In genomic region chr1:18819986-18820790, GRCh38 we compare ENCODE assay signal across 21 cellular contexts. TPM values are rescaled to one million over a fixed set of nuclear protein-coding genes. Genes with fewer than 3 reads are reported as not detected.
DNase-seq lines count a peak whose midpoint lies in the region; ATAC-seq, FAIRE-seq and TF ChIP-seq lines count a peak whose summit lies in the region.
"Had no signal": no experiment of that assay in that cellular context is flagged by ENCODE, and none has a peak within 500 bp of the region (broad histone marks: within the 10 kb centered on the region; RNA-seq: fewer than 3 reads in every experiment).

No MANE protein-coding gene starts in this region.

- DNase-seq in AG10803 (ENCODE audit: low read depth) = peak; percentile 35
- DNase-seq in Daoy (ENCODE audit: low read depth) = peak; percentile 15
- no peak for DNase-seq in glutamatergic neuron
- DNase-seq in NOMO-1 treated with dmso at 0.1 percent for 144 hours (lab: John Stamatoyannopoulos, UW; ENCODE audit: unreplicated experiment) = no peak
- no peak for DNase-seq in RCC 7860 (ENCODE audit: low spot score)

- peak overlapping the region; percentile 48 for H3K4me3 Mint-ChIP-seq in glutamatergic neuron (ENCODE audit: unreplicated experiment)
- H3K4me3 Mint-ChIP-seq: activated naive CD4-positive, alpha-beta T cell treated with anti-CD3 and anti-CD28 coated beads for 36 hours; activated T-helper 1 cell treated with anti-CD3 and anti-CD28 coated beads, Interleukin-12 subunit alpha, Interleukin-12 subunit beta, Interleukin-2, Interleukin-4 antibody, amounts not matched to agents 30 ng/mL and 10 ng/mL and 1 ng/mL, durations not matched to agents 14 hours and 24 hours and 36 hours; natural killer cell treated with Interleukin-12 subunit alpha and Interleukin-12 subunit beta and Interleukin-15 and Interleukin-18, amount 100 ng/mL, for 72 hours; T-cell had no signal

- peaks cover 11% of the 10 kb centered on the region for H3K4me1 Mint-ChIP-seq in glutamatergic neuron (ENCODE audit: low read depth, unreplicated experiment)

- no peak for ATAC-seq in GM21717 (IDR thresholded peaks at IDR 0.05; ENCODE audit: unreplicated experiment)

- H3K9me3 Mint-ChIP-seq in glutamatergic neuron (ENCODE audit: unreplicated experiment) = peaks cover 10% of the 10 kb centered on the region
- H3K9me3 Mint-ChIP-seq: activated naive CD4-positive, alpha-beta T cell treated with anti-CD3 and anti-CD28 coated beads for 36 hours; activated T-helper 1 cell treated with anti-CD3 and anti-CD28 coated beads, Interleukin-12 subunit alpha, Interleukin-12 subunit beta, Interleukin-2, Interleukin-4 antibody, amounts not matched to agents 30 ng/mL and 10 ng/mL and 1 ng/mL, durations not matched to agents 14 hours and 24 hours and 36 hours; T-cell had no signal

- no peak for FAIRE-seq in RCC 7860 (lab: Jason Lieb, UNC)
- FAIRE-seq: colon had no signal

- no peaks in the 10 kb centered on the region for H3K36me3 Mint-ChIP-seq in glutamatergic neuron (ENCODE audit: unreplicated experiment)
- H3K36me3 Mint-ChIP-seq: natural killer cell treated with Interleukin-12 subunit alpha and Interleukin-12 subunit beta and Interleukin-15 and Interleukin-18, amount 100 ng/mL, for 72 hours; T-cell had no signal

- TF ChIP-seq CTCF in AG10803 (conservative IDR thresholded peaks at IDR 0.05; ENCODE audit: low read length) (no peak), VCaP (conservative IDR thresholded peaks at IDR 0.05) (no peak), glutamatergic neuron (IDR thresholded peaks at IDR 0.05; ENCODE audit: partially characterized antibody, unreplicated experiment) (no peak)

- no peak overlapping the region for H3K27ac Mint-ChIP-seq in glutamatergic neuron (ENCODE audit: unreplicated experiment)
- H3K27ac Mint-ChIP-seq: activated naive CD4-positive, alpha-beta T cell treated with anti-CD3 and anti-CD28 coated beads for 36 hours; activated T-helper 1 cell treated with anti-CD3 and anti-CD28 coated beads, Interleukin-12 subunit alpha, Interleukin-12 subunit beta, Interleukin-2, Interleukin-4 antibody, amounts not matched to agents 30 ng/mL and 10 ng/mL and 1 ng/mL, durations not matched to agents 14 hours and 24 hours and 36 hours; natural killer cell treated with Interleukin-12 subunit alpha and Interleukin-12 subunit beta and Interleukin-15 and Interleukin-18, amount 100 ng/mL, for 72 hours; T-cell had no signal

- H3K4me3 ChIP-seq in AG10803 (ENCODE audit: low read length) = no peak overlapping the region
- H3K4me3 ChIP-seq: ovary, SJSA1, smooth muscle cell, suprapubic skin, upper lobe of left lung had no signal

- H3K27me3 Mint-ChIP-seq in glutamatergic neuron (ENCODE audit: unreplicated experiment) = peaks cover 8% of the 10 kb centered on the region

- peak overlapping the region; percentile 18; the same call in 1 of the 2 replicates for H3K27ac ChIP-seq in VCaP
- H3K27ac ChIP-seq: ovary, SJSA1, suprapubic skin, upper lobe of left lung had no signal

RNA-seq across cellular contexts. Expression of gene TAS1R2, which starts 39.3 kb away (rescaled TPM):
- total RNA-seq in Daoy (2014; rRNA removed; shearing (Covaris generic)) = not detected in 2 replicates
- not detected for total RNA-seq in glutamatergic neuron (ENCODE audit: unreplicated experiment)
- total RNA-seq: activated naive CD4-positive, alpha-beta T cell treated with anti-CD3 and anti-CD28 coated beads for 36 hours; activated T-helper 1 cell treated with anti-CD3 and anti-CD28 coated beads, Interleukin-12 subunit alpha, Interleukin-12 subunit beta, Interleukin-2, Interleukin-4 antibody, amounts not matched to agents 30 ng/mL and 10 ng/mL and 1 ng/mL, durations not matched to agents 14 hours and 24 hours and 36 hours; left colon; lung microvascular endothelial cell; mucosa of gallbladder; natural killer cell treated with Interleukin-12 subunit alpha and Interleukin-12 subunit beta and Interleukin-15 and Interleukin-18, amount 100 ng/mL, for 72 hours; ovary; renal cortical epithelial cell; SJSA1; smooth muscle cell; T-cell; upper lobe of left lung had no signal

Comparison
In these comparisons a context has a peak if more than half of its experiments do, and no peak if none do; other contexts are left out.
1. DNase-seq: peak in AG10803 (single experiment) and Daoy (single experiment); none in glutamatergic neuron (single experiment), NOMO-1 treated with dmso at 0.1 percent for 144 hours (single experiment) and RCC 7860 (single experiment).